ENCODE assay signal across 1 cellular context in genomic region chr9:90029996-90030395, GRCh38.
TF ChIP-seq lines count a peak whose summit lies in the region.

No MANE protein-coding gene starts in this region.

TF ChIP-seq in GM23338, 12 proteins besides CTCF, POLR2A, EP300 and RAD21 (continued from another document):
- TF ChIP-seq ZNF462 (CRISPR knock-in tag; IDR thresholded peaks at IDR 0.05) (no peak), NANOG (IDR thresholded peaks at IDR 0.05; ENCODE audit: borderline replicate concordance) (no peak), REST (IDR thresholded peaks at IDR 0.05; ENCODE audit: unreplicated experiment) (no peak), EZH2phosphoT487 (IDR thresholded peaks at IDR 0.05; ENCODE audit: unreplicated experiment) (no peak), ZNF331 (CRISPR knock-in tag; IDR thresholded peaks at IDR 0.05; ENCODE audit: low read depth) (no peak), EZH2 (IDR thresholded peaks at IDR 0.05; ENCODE audit: low read depth, unreplicated experiment) (no peak), JUNB (IDR thresholded peaks at IDR 0.05; ENCODE audit: unreplicated experiment) (no peak)
